1 cellular context compared by ENCODE assay signal in genomic region chr1:154386643-154387352, GRCh38.
A peak's percentile ranks its signal among the peaks of the same experiment; 100 is the strongest.
TF ChIP-seq lines count a peak whose summit lies in the region.

No MANE protein-coding gene starts in this region.

TF ChIP-seq in K562, 482 proteins besides CTCF, POLR2A, EP300 and RAD21 (continued from another document and continues in another):
- TF ChIP-seq, protein P1, sequence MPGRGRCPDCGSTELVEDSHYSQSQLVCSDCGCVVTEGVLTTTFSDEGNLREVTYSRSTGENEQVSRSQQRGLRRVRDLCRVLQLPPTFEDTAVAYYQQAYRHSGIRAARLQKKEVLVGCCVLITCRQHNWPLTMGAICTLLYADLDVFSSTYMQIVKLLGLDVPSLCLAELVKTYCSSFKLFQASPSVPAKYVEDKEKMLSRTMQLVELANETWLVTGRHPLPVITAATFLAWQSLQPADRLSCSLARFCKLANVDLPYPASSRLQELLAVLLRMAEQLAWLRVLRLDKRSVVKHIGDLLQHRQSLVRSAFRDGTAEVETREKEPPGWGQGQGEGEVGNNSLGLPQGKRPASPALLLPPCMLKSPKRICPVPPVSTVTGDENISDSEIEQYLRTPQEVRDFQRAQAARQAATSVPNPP (IDR thresholded peaks at IDR 0.05; ENCODE audit: borderline replicate concordance, insufficient read depth, insufficient read length), result no peak
- TF ChIP-seq, protein P2, sequence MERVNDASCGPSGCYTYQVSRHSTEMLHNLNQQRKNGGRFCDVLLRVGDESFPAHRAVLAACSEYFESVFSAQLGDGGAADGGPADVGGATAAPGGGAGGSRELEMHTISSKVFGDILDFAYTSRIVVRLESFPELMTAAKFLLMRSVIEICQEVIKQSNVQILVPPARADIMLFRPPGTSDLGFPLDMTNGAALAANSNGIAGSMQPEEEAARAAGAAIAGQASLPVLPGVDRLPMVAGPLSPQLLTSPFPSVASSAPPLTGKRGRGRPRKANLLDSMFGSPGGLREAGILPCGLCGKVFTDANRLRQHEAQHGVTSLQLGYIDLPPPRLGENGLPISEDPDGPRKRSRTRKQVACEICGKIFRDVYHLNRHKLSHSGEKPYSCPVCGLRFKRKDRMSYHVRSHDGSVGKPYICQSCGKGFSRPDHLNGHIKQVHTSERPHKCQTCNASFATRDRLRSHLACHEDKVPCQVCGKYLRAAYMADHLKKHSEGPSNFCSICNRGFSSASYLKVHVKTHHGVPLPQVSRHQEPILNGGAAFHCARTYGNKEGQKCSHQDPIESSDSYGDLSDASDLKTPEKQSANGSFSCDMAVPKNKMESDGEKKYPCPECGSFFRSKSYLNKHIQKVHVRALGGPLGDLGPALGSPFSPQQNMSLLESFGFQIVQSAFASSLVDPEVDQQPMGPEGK (CRISPR knock-in tag; IDR thresholded peaks at IDR 0.05; ENCODE audit: borderline replicate concordance), result no peak
- TF ChIP-seq ETV5 (CRISPR knock-in tag; IDR thresholded peaks at IDR 0.05; ENCODE audit: low read depth) (no peak), FOXK2 (conservative IDR thresholded peaks at IDR 0.05 in 1 of 2, IDR thresholded peaks at IDR 0.05 in 1 of 2; ENCODE audit: low read depth in 2 of 2) (peak in 1 of 2 experiments; percentile 89; a peak in 2 of 4 replicates), RFX5 (IDR thresholded peaks at IDR 0.05; ENCODE audit: low read depth, low read length) (no peak), KHSRP (IDR thresholded peaks at IDR 0.05) (no peak), PRMT5 (CRISPR knock-in tag; IDR thresholded peaks at IDR 0.05) (no peak), TRIM28 (IDR thresholded peaks at IDR 0.05) (no peak), KDM5B (IDR thresholded peaks at IDR 0.05; ENCODE audit: insufficient replicate concordance, low read depth, low read length) (peak; percentile 60), HDAC1 (IDR thresholded peaks at IDR 0.05) (peak in 1 of 2 experiments; percentile 39; a peak in 1 of 4 replicates), FOXM1 (IDR thresholded peaks at IDR 0.05; ENCODE audit: low read depth) (no peak), FOXM1 (CRISPR knock-in tag; IDR thresholded peaks at IDR 0.05; ENCODE audit: low read depth) (no peak), SP2 (IDR thresholded peaks at IDR 0.05; ENCODE audit: extremely low read depth, low read depth, low read length, poor library complexity, severe bottlenecking) (no peak), L3MBTL2 (IDR thresholded peaks at IDR 0.05) (peak; percentile 67; the same call in 1 of the 2 replicates), MTA3 (IDR thresholded peaks at IDR 0.05; ENCODE audit: borderline replicate concordance) (0 out of 2 replicates have a peak, but pooled peaks have one; percentile 27), MTA2 (IDR thresholded peaks at IDR 0.05; ENCODE audit: low read depth) (no peak), GMEB1 (CRISPR knock-in tag; IDR thresholded peaks at IDR 0.05) (no peak), GTF2F1 (IDR thresholded peaks at IDR 0.05; ENCODE audit: low read depth, low read length) (peak; percentile 30; the same call in 1 of the 2 replicates), TAF9B (IDR thresholded peaks at IDR 0.05; ENCODE audit: partially characterized antibody) (peak; percentile 66), ZNF133 (CRISPR knock-in tag; IDR thresholded peaks at IDR 0.05) (no peak), ATF7 (IDR thresholded peaks at IDR 0.05) (peak; percentile 84), ATF2 (CRISPR knock-in tag; IDR thresholded peaks at IDR 0.05) (no peak), POLR2AphosphoS5 (IDR thresholded peaks at IDR 0.05; ENCODE audit: control insufficient read depth, insufficient read depth, low read depth, low read length) (peak; percentile 56; the same call in 1 of the 2 replicates), NRF1 (conservative IDR thresholded peaks at IDR 0.05 in 1 of 2, IDR thresholded peaks at IDR 0.05 in 1 of 2) (0 out of 4 replicates have a peak, but pooled peaks of 1 of the 2 experiments have one; percentile 13), EZH2 (IDR thresholded peaks at IDR 0.05; ENCODE audit: borderline replicate concordance, low read depth, low read length) (no peak), HNRNPL (IDR thresholded peaks at IDR 0.05; ENCODE audit: low read depth, low read length) (no peak), NCOA1 (IDR thresholded peaks at IDR 0.05; ENCODE audit: low read depth) (no peak), CREB3L1 (IDR thresholded peaks at IDR 0.05; ENCODE audit: borderline replicate concordance, low read depth) (peak; percentile 77; the same call in 1 of the 2 replicates), YBX1 (IDR thresholded peaks at IDR 0.05) (no peak), POLR2G (IDR thresholded peaks at IDR 0.05; ENCODE audit: low read depth, low read length) (peak; percentile 36; the same call in 1 of the 2 replicates), TFAP4 (CRISPR knock-in tag; IDR thresholded peaks at IDR 0.05; ENCODE audit: borderline replicate concordance) (peak; percentile 22; the same call in 1 of the 2 replicates), RBFOX2 (IDR thresholded peaks at IDR 0.05; ENCODE audit: low read depth, low read length) (peak; percentile 60), LARP7 (IDR thresholded peaks at IDR 0.05) (no peak), ZNF263 (CRISPR knock-in tag; IDR thresholded peaks at IDR 0.05; ENCODE audit: borderline replicate concordance) (no peak), ZNF174 (CRISPR knock-in tag; IDR thresholded peaks at IDR 0.05) (no peak), HMG20B (CRISPR knock-in tag; IDR thresholded peaks at IDR 0.05) (no peak), NR2C2 (CRISPR knock-in tag; IDR thresholded peaks at IDR 0.05) (no peak), NR2C2 (tag; IDR thresholded peaks at IDR 0.05) (no peak), FOXK1 (CRISPR knock-in tag; IDR thresholded peaks at IDR 0.05; ENCODE audit: borderline replicate concordance) (no peak), NR3C1 (CRISPR knock-in tag; IDR thresholded peaks at IDR 0.05) (no peak), NELFE (IDR thresholded peaks at IDR 0.05; ENCODE audit: insufficient read depth, insufficient read length) (no peak), MAX (CRISPR knock-in tag; IDR thresholded peaks at IDR 0.05) (0 out of 2 replicates have a peak, but pooled peaks have one; percentile 25), RBM39 (optimal IDR thresholded peaks at IDR 0.05; ENCODE audit: low read depth, low read length) (no peak), TAF7 (tag; IDR thresholded peaks at IDR 0.05) (0 out of 2 replicates have a peak, but pooled peaks have one; percentile 66), MEF2D (tag; conservative IDR thresholded peaks at IDR 0.05; ENCODE audit: low read depth) (0 out of 2 replicates have a peak, but pooled peaks have one; percentile 28), ZNF277 (CRISPR knock-in tag; IDR thresholded peaks at IDR 0.05; ENCODE audit: borderline replicate concordance) (no peak), PTTG1 (tag; IDR thresholded peaks at IDR 0.05; ENCODE audit: low read depth) (no peak), ZBED1 (IDR thresholded peaks at IDR 0.05) (no peak), STAT5A (IDR thresholded peaks at IDR 0.05; ENCODE audit: borderline replicate concordance, low read length) (0 out of 2 replicates have a peak, but pooled peaks have one; percentile 32)
- TF ChIP-seq, protein P3, sequence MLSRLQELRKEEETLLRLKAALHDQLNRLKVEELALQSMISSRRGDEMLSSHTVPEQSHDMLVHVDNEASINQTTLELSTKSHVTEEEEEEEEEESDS (CRISPR knock-in tag; IDR thresholded peaks at IDR 0.05), result no peak
- TF ChIP-seq, protein P4, sequence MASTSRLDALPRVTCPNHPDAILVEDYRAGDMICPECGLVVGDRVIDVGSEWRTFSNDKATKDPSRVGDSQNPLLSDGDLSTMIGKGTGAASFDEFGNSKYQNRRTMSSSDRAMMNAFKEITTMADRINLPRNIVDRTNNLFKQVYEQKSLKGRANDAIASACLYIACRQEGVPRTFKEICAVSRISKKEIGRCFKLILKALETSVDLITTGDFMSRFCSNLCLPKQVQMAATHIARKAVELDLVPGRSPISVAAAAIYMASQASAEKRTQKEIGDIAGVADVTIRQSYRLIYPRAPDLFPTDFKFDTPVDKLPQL (IDR thresholded peaks at IDR 0.05; ENCODE audit: extremely low read depth, insufficient read length), result no peak
- TF ChIP-seq, protein P5, sequence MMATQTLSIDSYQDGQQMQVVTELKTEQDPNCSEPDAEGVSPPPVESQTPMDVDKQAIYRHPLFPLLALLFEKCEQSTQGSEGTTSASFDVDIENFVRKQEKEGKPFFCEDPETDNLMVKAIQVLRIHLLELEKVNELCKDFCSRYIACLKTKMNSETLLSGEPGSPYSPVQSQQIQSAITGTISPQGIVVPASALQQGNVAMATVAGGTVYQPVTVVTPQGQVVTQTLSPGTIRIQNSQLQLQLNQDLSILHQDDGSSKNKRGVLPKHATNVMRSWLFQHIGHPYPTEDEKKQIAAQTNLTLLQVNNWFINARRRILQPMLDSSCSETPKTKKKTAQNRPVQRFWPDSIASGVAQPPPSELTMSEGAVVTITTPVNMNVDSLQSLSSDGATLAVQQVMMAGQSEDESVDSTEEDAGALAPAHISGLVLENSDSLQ (IDR thresholded peaks at IDR 0.05), result no peak
- TF ChIP-seq, protein P6, sequence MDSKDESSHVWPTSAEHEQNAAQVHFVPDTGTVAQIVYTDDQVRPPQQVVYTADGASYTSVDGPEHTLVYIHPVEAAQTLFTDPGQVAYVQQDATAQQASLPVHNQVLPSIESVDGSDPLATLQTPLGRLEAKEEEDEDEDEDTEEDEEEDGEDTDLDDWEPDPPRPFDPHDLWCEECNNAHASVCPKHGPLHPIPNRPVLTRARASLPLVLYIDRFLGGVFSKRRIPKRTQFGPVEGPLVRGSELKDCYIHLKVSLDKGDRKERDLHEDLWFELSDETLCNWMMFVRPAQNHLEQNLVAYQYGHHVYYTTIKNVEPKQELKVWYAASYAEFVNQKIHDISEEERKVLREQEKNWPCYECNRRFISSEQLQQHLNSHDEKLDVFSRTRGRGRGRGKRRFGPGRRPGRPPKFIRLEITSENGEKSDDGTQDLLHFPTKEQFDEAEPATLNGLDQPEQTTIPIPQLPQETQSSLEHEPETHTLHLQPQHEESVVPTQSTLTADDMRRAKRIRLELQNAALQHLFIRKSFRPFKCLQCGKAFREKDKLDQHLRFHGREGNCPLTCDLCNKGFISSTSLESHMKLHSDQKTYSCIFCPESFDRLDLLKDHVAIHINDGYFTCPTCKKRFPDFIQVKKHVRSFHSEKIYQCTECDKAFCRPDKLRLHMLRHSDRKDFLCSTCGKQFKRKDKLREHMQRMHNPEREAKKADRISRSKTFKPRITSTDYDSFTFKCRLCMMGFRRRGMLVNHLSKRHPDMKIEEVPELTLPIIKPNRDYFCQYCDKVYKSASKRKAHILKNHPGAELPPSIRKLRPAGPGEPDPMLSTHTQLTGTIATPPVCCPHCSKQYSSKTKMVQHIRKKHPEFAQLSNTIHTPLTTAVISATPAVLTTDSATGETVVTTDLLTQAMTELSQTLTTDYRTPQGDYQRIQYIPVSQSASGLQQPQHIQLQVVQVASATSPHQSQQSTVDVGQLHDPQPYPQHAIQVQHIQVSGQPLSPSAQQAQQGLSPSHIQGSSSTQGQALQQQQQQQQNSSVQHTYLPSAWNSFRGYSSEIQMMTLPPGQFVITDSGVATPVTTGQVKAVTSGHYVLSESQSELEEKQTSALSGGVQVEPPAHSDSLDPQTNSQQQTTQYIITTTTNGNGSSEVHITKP (IDR thresholded peaks at IDR 0.05; ENCODE audit: partially characterized antibody), result peak; percentile 98
